In genomic region chr16:29961479-29962343, GRCh38 we compare ENCODE assay signal across 1 cellular context.
A peak's percentile ranks its signal among the peaks of the same experiment; 100 is the strongest.
TF ChIP-seq lines count a peak whose summit lies in the region.

Gene TMEM219 (plus strand): TSS chr16:29962079. CDS start chr16:29963144, 1,065 bp downstream.

TF ChIP-seq in K562, 482 proteins besides CTCF, POLR2A, EP300 and RAD21 (continued from another document):
- TF ChIP-seq HMGN3 (IDR thresholded peaks at IDR 0.05; ENCODE audit: borderline replicate concordance, extremely low read depth, insufficient read length, low read depth, low read length) (peak; percentile 75), XRCC4 (IDR thresholded peaks at IDR 0.05; ENCODE audit: extremely low read depth, insufficient read depth, insufficient read length) (no peak), CCAR2 (IDR thresholded peaks at IDR 0.05; ENCODE audit: low read depth, low read length) (no peak), PBX2 (CRISPR knock-in tag; IDR thresholded peaks at IDR 0.05; ENCODE audit: low read depth) (no peak), PBX2 (tag; conservative IDR thresholded peaks at IDR 0.05; ENCODE audit: low read depth) (no peak), NR0B1 (IDR thresholded peaks at IDR 0.05; ENCODE audit: partially characterized antibody) (no peak), ZNF707 (CRISPR knock-in tag; conservative IDR thresholded peaks at IDR 0.05) (no peak), ZNF140 (CRISPR knock-in tag; IDR thresholded peaks at IDR 0.05) (no peak), PRDM10 (IDR thresholded peaks at IDR 0.05; ENCODE audit: partially characterized antibody) (peak; percentile 99), GABPB2 (CRISPR knock-in tag; conservative IDR thresholded peaks at IDR 0.05) (no peak), CBX8 (IDR thresholded peaks at IDR 0.05; ENCODE audit: borderline replicate concordance, extremely low read depth, low read depth, low read length, poor library complexity, severe bottlenecking) (no peak), JUN (IDR thresholded peaks at IDR 0.05; ENCODE audit: borderline replicate concordance, low read depth, low read length) (no peak), JUN (CRISPR knock-in tag; IDR thresholded peaks at IDR 0.05; ENCODE audit: borderline replicate concordance) (no peak), BRD4 (IDR thresholded peaks at IDR 0.05) (no peak), HDAC2 (IDR thresholded peaks at IDR 0.05) (0 out of 2 replicates have a peak, but pooled peaks have one; percentile 39), ZNF232 (CRISPR knock-in tag; IDR thresholded peaks at IDR 0.05) (no peak), SRSF9 (IDR thresholded peaks at IDR 0.05; ENCODE audit: borderline replicate concordance, low read depth, low read length) (no peak), FOSL1 (tag; conservative IDR thresholded peaks at IDR 0.05) (no peak), RNF2 (IDR thresholded peaks at IDR 0.05) (no peak), ZNF431 (CRISPR knock-in tag; IDR thresholded peaks at IDR 0.05) (0 out of 2 replicates have a peak, but pooled peaks have one; percentile 52), U2AF1 (optimal IDR thresholded peaks at IDR 0.05; ENCODE audit: low read depth, low read length) (no peak), E4F1 (CRISPR knock-in tag; IDR thresholded peaks at IDR 0.05; ENCODE audit: borderline replicate concordance) (no peak), SOX6 (IDR thresholded peaks at IDR 0.05) (peak; percentile 66), EWSR1 (IDR thresholded peaks at IDR 0.05; ENCODE audit: borderline replicate concordance, low read depth, partially characterized antibody) (no peak), CBFA2T2 (conservative IDR thresholded peaks at IDR 0.05) (no peak), FOS (IDR thresholded peaks at IDR 0.05; ENCODE audit: extremely low read depth, insufficient read length) (no peak), FOXA3 (CRISPR knock-in tag; conservative IDR thresholded peaks at IDR 0.05 in 1 of 2, IDR thresholded peaks at IDR 0.05 in 1 of 2) (no peak), MAFK (IDR thresholded peaks at IDR 0.05; ENCODE audit: low read length) (no peak), NONO (IDR thresholded peaks at IDR 0.05; ENCODE audit: low read depth in 2 of 2, low read length in 1 of 2) (peak in 1 of 2 experiments; percentile 98; a peak in 2 of 4 replicates), HES1 (IDR thresholded peaks at IDR 0.05; ENCODE audit: low read depth) (no peak), MYNN (IDR thresholded peaks at IDR 0.05) (no peak; the same call in 1 of the 2 replicates), MYNN (CRISPR knock-in tag; IDR thresholded peaks at IDR 0.05) (no peak)
